In genomic region chr11:123560001-123560400, GRCh38 we compare ENCODE assay signal across 8 cellular contexts.
DNase-seq lines count a peak whose midpoint lies in the region; ATAC-seq and TF ChIP-seq lines count a peak whose summit lies in the region.

No MANE protein-coding gene starts in this region.

- no peak overlapping the region for H4K5ac ChIP-seq in mesendoderm (ENCODE audit: low read length)

- H3K4ac ChIP-seq in mesendoderm (ENCODE audit: low read depth, low read length): no peak overlapping the region

- H3K4me2 ChIP-seq in OCI-LY3 (ENCODE audit: low read length) (peak overlapping the region; percentile 92), mesendoderm (ENCODE audit: low read length) (no peak overlapping the region)

- H3K36me3 ChIP-seq in OCI-LY3 (replicated peaks; ENCODE audit: low read depth, low read length) (no peaks in the 10 kb centered on the region), mesendoderm (ENCODE audit: control insufficient read depth, insufficient read depth, low read length) (no peaks in the 10 kb centered on the region), thoracic aorta (no peaks in the 10 kb centered on the region)

- DNase-seq in C1 segment of cervical spinal cord (lab: John Stamatoyannopoulos, UW) (peak in 11 of 14 donors; percentile 30 to 81 (median 46)), dermis blood vessel endothelial cell (peak; percentile 44), mesendoderm (no peak), thoracic aorta (ENCODE audit: low spot score) (no peak), islet precursor cell (no peak), UCSD-AML1 (lab: John Stamatoyannopoulos, UW; ENCODE audit: unreplicated experiment) (no peak)

- peak overlapping the region; percentile 75 for H3K56ac ChIP-seq in mesendoderm (ENCODE audit: low read length)

- no peak overlapping the region for H3K23ac ChIP-seq in mesendoderm (ENCODE audit: low read length)

- no peak overlapping the region for H3K18ac ChIP-seq in mesendoderm (ENCODE audit: low read length)

- peak overlapping the region; percentile 52 for H2AFZ ChIP-seq in OCI-LY3 (ENCODE audit: low read depth, low read length)

- no peak overlapping the region for H2BK120ac ChIP-seq in mesendoderm (ENCODE audit: low read depth, low read length)

- H3K27me3 ChIP-seq in OCI-LY3 (ENCODE audit: low read depth, low read length) (peaks cover 36% of the 10 kb centered on the region), mesendoderm (ENCODE audit: insufficient read depth, low read length, poor library complexity) (no peaks in the 10 kb centered on the region), thoracic aorta (replicated peaks; ENCODE audit: insufficient read depth) (no peaks in the 10 kb centered on the region)

- no peaks in the 10 kb centered on the region for H3K79me2 ChIP-seq in OCI-LY3 (ENCODE audit: low read length)
- H3K79me2 ChIP-seq in mesendoderm (ENCODE audit: control insufficient read depth, insufficient read depth, low read length): no peaks in the 10 kb centered on the region

- H3K4me1 ChIP-seq in OCI-LY3 (ENCODE audit: low read length) (peaks cover 22% of the 10 kb centered on the region), mesendoderm (ENCODE audit: control insufficient read depth, low read depth, low read length) (peaks cover 3% of the 10 kb centered on the region), thoracic aorta (ENCODE audit: control insufficient read depth in 1 of 2, low read depth in 2 of 2) (peaks cover 0 to 10% of the 10 kb centered on the region in 2 donors)

- no peak overlapping the region for H4K8ac ChIP-seq in mesendoderm (ENCODE audit: low read depth, low read length)

- H2BK15ac ChIP-seq in mesendoderm (replicated peaks; ENCODE audit: low read depth): no peak overlapping the region

- H3K9me3 ChIP-seq in OCI-LY3 (ENCODE audit: insufficient read depth, low read length) (no peaks in the 10 kb centered on the region), thoracic aorta (no peaks in the 10 kb centered on the region)

- no peak overlapping the region for H3K27ac ChIP-seq in OCI-LY3 (ENCODE audit: low read length)
- no peak overlapping the region for H3K27ac ChIP-seq in mesendoderm (ENCODE audit: low read depth, low read length)
- H3K27ac ChIP-seq in thoracic aorta: no peak overlapping the region

- H3K9ac ChIP-seq in OCI-LY3 (ENCODE audit: low read length) (peak overlapping the region; percentile 42; the same call in 1 of the 2 replicates), mesendoderm (ENCODE audit: low read length) (peak overlapping the region; percentile 13)

- H2BK5ac ChIP-seq in mesendoderm (ENCODE audit: low read length): no peak overlapping the region

- no CpG with 5 or more reads among the region's 23 CpGs for WGBS in mesendoderm (ENCODE audit: extremely low coverage, insufficient coverage, low lambda C conversion rate)

- no peak overlapping the region for H2AK5ac ChIP-seq in mesendoderm (ENCODE audit: low read length)

- H3K4me3 ChIP-seq in OCI-LY3 (ENCODE audit: low read length) (peak overlapping the region; percentile 76), mesendoderm (ENCODE audit: low read length) (no peak overlapping the region), thoracic aorta (peak overlapping the region; percentile 59)

- H3K79me1 ChIP-seq in mesendoderm (ENCODE audit: low read length): peaks cover 4% of the 10 kb centered on the region

- TF ChIP-seq CTCF in OCI-LY3 (IDR thresholded peaks at IDR 0.05; ENCODE audit: low read depth, low read length) (no peak), thoracic aorta (IDR thresholded peaks at IDR 0.05) (no peak)

- peaks cover 3% of the 10 kb centered on the region; the same call in 1 of the 2 replicates for H4K20me1 ChIP-seq in OCI-LY3 (ENCODE audit: insufficient read depth, low read length)

- ATAC-seq in GM21717 (IDR thresholded peaks at IDR 0.05; ENCODE audit: unreplicated experiment) (peak; percentile 47), thoracic aorta (ENCODE audit: insufficient number of reproducible peaks, low FRiP score, low read depth) (no peak)

Comparison
In these comparisons a context has a peak if more than half of its experiments do, and no peak if none do; other contexts are left out.
1. DNase-seq: peak in C1 segment of cervical spinal cord (11 of 14) and dermis blood vessel endothelial cell (single experiment); none in mesendoderm (single experiment), thoracic aorta (single experiment), islet precursor cell (single experiment) and UCSD-AML1 (single experiment).